In genomic region chr10:119209736-119210355, GRCh38 we compare ENCODE assay signal across 8 cellular contexts. TPM values are rescaled to one million over a fixed set of nuclear protein-coding genes. Genes with fewer than 3 reads are reported as not detected.
DNase-seq lines count a peak whose midpoint lies in the region; ATAC-seq and TF ChIP-seq lines count a peak whose summit lies in the region.

No MANE protein-coding gene starts in this region.

- no peaks in the 10 kb centered on the region for H3K27me3 ChIP-seq in GM06990 (replicated peaks; ENCODE audit: control insufficient read depth, insufficient read depth, low read length)
- no peaks in the 10 kb centered on the region for H3K27me3 ChIP-seq in Peyer's patch
- H3K27me3 ChIP-seq in gastrocnemius medialis: no peaks in the 10 kb centered on the region

- no peaks in the 10 kb centered on the region for H3K9me3 ChIP-seq in Peyer's patch
- no peaks in the 10 kb centered on the region for H3K9me3 ChIP-seq in gastrocnemius medialis

- ATAC-seq in gastrocnemius medialis: no peak
- ATAC-seq in HG02759 (IDR thresholded peaks at IDR 0.05; ENCODE audit: unreplicated experiment): no peak

- peak overlapping the region; percentile 75 to 100 (median 98) for H3K27ac ChIP-seq in Peyer's patch
- H3K27ac ChIP-seq in gastrocnemius medialis: peak overlapping the region; percentile 75 to 92 (median 84)

- in situ Hi-C loops in gastrocnemius medialis (cut with MboI; ENCODE audit: low sequenced_read_pairs in 4 of 4): loop anchor here in 2 of 4 donors (5.0 to 10.0 kb wide), 2 partner anchors 205 to 232 kb away; no protein-coding TSS in a partner anchor

- DNase-seq in GM06990 (ENCODE audit: extremely low read depth, insufficient read length) (no peak), Peyer's patch (no peak), fibroblast of gingiva (ENCODE audit: low read depth) (peak; percentile 15), gastrocnemius medialis (no peak), germinal center (ENCODE audit: low spot score) (no peak), posterior vena cava (ENCODE audit: low spot score) (no peak), AG08396 (ENCODE audit: low spot score) (no peak)

- H3K4me1 ChIP-seq in Peyer's patch (peaks cover 0 to 33% (median 8%) of the 10 kb centered on the region in 4 donors), gastrocnemius medialis (peaks cover 7 to 21% of the 10 kb centered on the region in 2 donors)

- TF ChIP-seq POLR2A in Peyer's patch (IDR thresholded peaks at IDR 0.05): no peak
- no peak for TF ChIP-seq POLR2A in gastrocnemius medialis (IDR thresholded peaks at IDR 0.05)

- TF ChIP-seq CTCF in GM06990 (IDR thresholded peaks at IDR 0.05; ENCODE audit: insufficient read depth, low read length, poor library complexity, severe bottlenecking) (no peak), Peyer's patch (IDR thresholded peaks at IDR 0.05) (no peak), gastrocnemius medialis (IDR thresholded peaks at IDR 0.05 in 4 of 5, conservative IDR thresholded peaks at IDR 0.05 in 1 of 5) (peak in 2 of 5 experiments; percentile 3 to 22)

- peak overlapping the region; percentile 81 for H3K4me3 ChIP-seq in GM06990 (replicated peaks; ENCODE audit: low read depth, low read length)
- H3K4me3 ChIP-seq in Peyer's patch: peak overlapping the region in 3 of 4 donors; percentile 85 to 95 (median 93)
- H3K4me3 ChIP-seq in gastrocnemius medialis: peak overlapping the region; percentile 27 to 85 (median 66)

- intact Hi-C loops in gastrocnemius medialis (cut with DNase I; ENCODE audit: low total_unique reads): loop anchor here (5.0 kb wide), 2 partner anchors 72 to 107 kb away; no protein-coding TSS in a partner anchor
- intact Hi-C loops in posterior vena cava (cut with DNase I): loop anchor here (5.0 to 10.0 kb wide), 2 partner anchors 42 to 105 kb away; no protein-coding TSS in a partner anchor

- H3K36me3 ChIP-seq in GM06990 (ENCODE audit: control insufficient read depth, insufficient read depth, low read length): no peaks in the 10 kb centered on the region; the same call in 1 of the 2 replicates
- H3K36me3 ChIP-seq in Peyer's patch: no peaks in the 10 kb centered on the region
- H3K36me3 ChIP-seq in gastrocnemius medialis: no peaks in the 10 kb centered on the region

RNA-seq across cellular contexts. Expression of gene GRK5, which starts 2.5 kb away (rescaled TPM):
- total RNA-seq in Peyer's patch: 10 to 100 TPM in 3 of 4 donors, 1 to 10 TPM in 1; 10.0 to 61.9 (median 18.1) TPM
- 10 to 100 TPM in 1 of 4 donors, 1 to 10 TPM in 3; 6.2 to 12.5 (median 9.1) TPM for total RNA-seq in gastrocnemius medialis
- 10 to 100 TPM; 40.0 to 57.5 TPM for total RNA-seq in posterior vena cava

RNA-seq across cellular contexts. Expression of gene PRDX3, which starts 31.2 kb away (rescaled TPM):
- total RNA-seq in Peyer's patch (100 to 1,000 TPM in 2 of 4 donors, 10 to 100 TPM in 2; 76.2 to 138 (median 107) TPM), gastrocnemius medialis (100 to 1,000 TPM; 227 to 342 (median 250) TPM), posterior vena cava (100 to 1,000 TPM in 1 of 2 donors, 10 to 100 TPM in 1; 95.8 to 106 TPM)

RNA-seq across cellular contexts. Expression of gene SFXN4, which starts 44.3 kb away (rescaled TPM):
- total RNA-seq in Peyer's patch (10 to 100 TPM; 22.8 to 35.5 (median 26.2) TPM), gastrocnemius medialis (10 to 100 TPM; 25.6 to 69.7 (median 39.8) TPM), posterior vena cava (10 to 100 TPM; 10.8 to 13.5 TPM)
